13 cellular contexts compared by ENCODE assay signal in the genomic region with DNA sequence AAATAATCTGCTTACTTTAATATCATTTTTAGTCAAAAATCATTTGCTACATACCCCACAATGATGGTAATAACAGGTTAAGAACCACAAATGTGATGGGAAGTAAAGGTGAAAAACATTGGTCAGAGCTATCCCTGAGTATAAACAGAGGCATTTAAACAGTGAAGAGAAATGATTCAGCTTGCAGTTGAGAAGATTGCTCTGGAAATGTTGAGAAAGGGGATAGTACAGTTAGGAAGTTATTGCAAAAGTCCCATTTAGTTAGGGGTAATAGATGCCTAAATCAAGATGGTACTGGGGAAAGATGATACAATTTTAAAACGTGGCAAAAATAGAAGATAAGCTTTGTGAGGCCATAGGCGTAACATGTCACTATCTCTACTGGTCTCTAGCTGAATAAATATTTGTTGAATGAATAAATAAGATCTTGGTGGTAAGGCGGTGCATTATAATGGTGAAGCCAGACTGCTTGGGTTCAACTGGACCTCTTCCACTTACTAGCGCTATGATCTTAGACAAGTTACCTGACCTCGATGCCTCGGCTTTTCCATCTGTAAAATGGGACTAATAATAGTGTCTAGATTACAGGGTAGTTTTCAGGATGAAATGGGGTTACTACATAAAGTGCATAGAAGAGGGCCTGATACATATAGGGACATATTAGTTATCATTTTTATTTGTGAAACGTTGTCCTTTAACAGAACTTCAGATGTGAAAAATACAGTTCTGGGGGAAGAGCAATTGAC. TPM values are rescaled to one million over a fixed set of nuclear protein-coding genes. Genes with fewer than 3 reads are reported as not detected.
DNase-seq lines count a peak whose midpoint lies in the region; ATAC-seq, FAIRE-seq and TF ChIP-seq lines count a peak whose summit lies in the region.
"Had no signal": no experiment of that assay in that cellular context is flagged by ENCODE, and none has a peak within 500 bp of the region (broad histone marks: within the 10 kb centered on the region; RNA-seq: fewer than 3 reads in every experiment).

No MANE protein-coding gene starts in this region.

- H3K9me3 Mint-ChIP-seq in activated CD4-positive, alpha-beta memory T cell treated with anti-CD3 and anti-CD28 coated beads for 36 hours: no peaks in the 10 kb centered on the region
- H3K9me3 Mint-ChIP-seq in activated CD4-positive, alpha-beta memory T cell treated with anti-CD3 and anti-CD28 coated beads, Interleukin-2, amount 10 ng/mL, durations not matched to agents 7 days and 5 days: no peaks in the 10 kb centered on the region

- H3K27me3 ChIP-seq in K562 (ENCODE audit: control insufficient read depth in 2 of 2, insufficient read depth in 2 of 2, low read length in 2 of 2) (no peaks in the 10 kb centered on the region), lower lobe of right lung (ENCODE audit: low read depth) (no peaks in the 10 kb centered on the region), tibial artery (no peaks in the 10 kb centered on the region)
- H3K27me3 ChIP-seq: thyroid gland had no signal

- H3K4me2 ChIP-seq in K562 (ENCODE audit: insufficient read depth, low read length): peak overlapping the region; percentile 96; the same call in 1 of the 2 replicates

- H2AFZ ChIP-seq in K562 (ENCODE audit: low read depth, low read length): peak overlapping the region; percentile 94; the same call in 1 of the 2 replicates

- TF ChIP-seq RAD21 in K562 (CRISPR knock-in tag; conservative IDR thresholded peaks at IDR 0.05 in 1 of 2, IDR thresholded peaks at IDR 0.05 in 1 of 2): no peak

- CTCF ChIA-PET in activated CD4-positive, alpha-beta memory T cell treated with anti-CD3 and anti-CD28 coated beads for 36 hours (lab: Charles Lee): interaction anchor here (1.4 to 2.4 kb wide), 2 partner anchors 92 to 96 kb away, joined by 3 to 12 read pairs; no protein-coding TSS in a partner anchor
- CTCF ChIA-PET in activated CD4-positive, alpha-beta memory T cell treated with anti-CD3 and anti-CD28 coated beads, Interleukin-2, amount 10 ng/mL, durations not matched to agents 7 days and 5 days (lab: Charles Lee): interaction anchor here (0.7 kb wide), 2 partner anchors 60 to 356 kb away, joined by 3 read pairs; no protein-coding TSS in a partner anchor
- CTCF ChIA-PET in K562 (lab: Yijun Ruan, JAX; ENCODE audit: low intra/inter-chr PET ratio): interaction anchor here (0.5 kb wide), 1 partner anchor 113 kb away, joined by 3 read pairs; no protein-coding TSS in a partner anchor

- DNase-seq in activated CD4-positive, alpha-beta memory T cell treated with anti-CD3 and anti-CD28 coated beads for 36 hours: no peak
- DNase-seq in activated CD4-positive, alpha-beta memory T cell treated with anti-CD3 and anti-CD28 coated beads, Interleukin-2, amount 10 ng/mL, durations not matched to agents 7 days and 5 days: no peak
- no peak for DNase-seq in K562 (ENCODE audit: extremely low read depth in 1 of 4, low spot score in 3 of 4)
- DNase-seq in lower lobe of right lung: no peak
- no peak for DNase-seq in tibial artery
- DNase-seq in GF-D8 (lab: John Stamatoyannopoulos, UW): no peak
- DNase-seq: activated CD8-positive, alpha-beta memory T cell treated with anti-CD3 and anti-CD28 coated beads, Interleukin-2, amount 10 ng/mL, durations not matched to agents 7 days and 5 days; NCI-H1436 treated with DMSO at 0.1 percent for 48 hours; stimulated activated CD4-positive, alpha-beta T cell treated with anti-CD3 and anti-CD28 coated beads, Interleukin-15, amount 100 ng/mL, for 24 hours; thyroid gland had no signal

- 71% methylated on average over 7 of the region's 7 CpGs for WGBS in K562 (ENCODE audit: insufficient coverage, low coverage, missing lambda C conversion rate)

- H3K4me3 Mint-ChIP-seq in activated CD4-positive, alpha-beta memory T cell treated with anti-CD3 and anti-CD28 coated beads for 36 hours: peak overlapping the region; percentile 100
- no peak overlapping the region for H3K4me3 Mint-ChIP-seq in activated CD4-positive, alpha-beta memory T cell treated with anti-CD3 and anti-CD28 coated beads, Interleukin-2, amount 10 ng/mL, durations not matched to agents 7 days and 5 days

- TF ChIP-seq POLR2A in K562 (conservative IDR thresholded peaks at IDR 0.05): no peak

- H3K27me3 Mint-ChIP-seq in activated CD4-positive, alpha-beta memory T cell treated with anti-CD3 and anti-CD28 coated beads for 36 hours: peaks cover 1% of the 10 kb centered on the region
- no peaks in the 10 kb centered on the region for H3K27me3 Mint-ChIP-seq in activated CD4-positive, alpha-beta memory T cell treated with anti-CD3 and anti-CD28 coated beads, Interleukin-2, amount 10 ng/mL, durations not matched to agents 7 days and 5 days
- H3K27me3 Mint-ChIP-seq: activated CD8-positive, alpha-beta memory T cell treated with anti-CD3 and anti-CD28 coated beads, Interleukin-2, amount 10 ng/mL, durations not matched to agents 7 days and 5 days had no signal

- intact Hi-C loops in activated CD4-positive, alpha-beta memory T cell treated with anti-CD3 and anti-CD28 coated beads for 36 hours (cut with micrococcal nuclease): loop anchor here (2.0 to 5.0 kb wide), 3 partner anchors 342 to 1455 kb away; a partner anchor contains a TSS
- intact Hi-C loops in K562 (cut with micrococcal nuclease): loop anchor here (2.0 to 5.0 kb wide), 4 partner anchors 42 to 79 kb away; a partner anchor contains a TSS
- intact Hi-C loops in lower lobe of right lung (cut with DNase I): loop anchor here (10.0 kb wide), 1 partner anchor 55 kb away; a partner anchor contains a TSS
- intact Hi-C loops in tibial artery (cut with DNase I; ENCODE audit: low total_unique reads): loop anchor here (5.0 kb wide), 2 partner anchors 53 to 263 kb away; a partner anchor contains a TSS

- TF ChIP-seq CTCF in K562 (IDR thresholded peaks at IDR 0.05 in 2 of 3, conservative IDR thresholded peaks at IDR 0.05 in 1 of 3; ENCODE audit: insufficient read depth in 2 of 3, low read depth in 1 of 3, low read length in 3 of 3) (no peak), lower lobe of right lung (IDR thresholded peaks at IDR 0.05) (no peak), tibial artery (IDR thresholded peaks at IDR 0.05) (no peak)

- H3K4me1 ChIP-seq in K562 (replicated peaks in 1 of 2; ENCODE audit: control insufficient read depth in 2 of 2, insufficient read depth in 2 of 2, low read length in 2 of 2): peaks cover 0 to 7% of the 10 kb centered on the region in 2 experiments; a peak in 3 of 5 replicates
- peaks cover 34% of the 10 kb centered on the region for H3K4me1 ChIP-seq in lower lobe of right lung
- peaks cover 0 to 47% (median 27%) of the 10 kb centered on the region in 4 donors for H3K4me1 ChIP-seq in tibial artery

- H3K4me3 ChIP-seq in K562 (no peak overlapping the region), lower lobe of right lung (no peak overlapping the region), tibial artery (no peak overlapping the region)
- H3K4me3 ChIP-seq: thyroid gland had no signal

- POLR2A ChIA-PET in activated CD4-positive, alpha-beta memory T cell treated with anti-CD3 and anti-CD28 coated beads for 36 hours (lab: Charles Lee): interaction anchor here (0.7 to 3.1 kb wide), 2 partner anchors 55 to 97 kb away, joined by 3 to 19 read pairs; a partner anchor contains a TSS
- POLR2A ChIA-PET in activated CD4-positive, alpha-beta memory T cell treated with anti-CD3 and anti-CD28 coated beads, Interleukin-2, amount 10 ng/mL, durations not matched to agents 7 days and 5 days (lab: Charles Lee): interaction anchor here (2.5 to 12.7 kb wide), 3 partner anchors 55 to 96 kb away, joined by 20 to 89 read pairs (median 26); a partner anchor contains a TSS
- POLR2A ChIA-PET in K562 (lab: Yijun Ruan, JAX): interaction anchor here (1.3 kb wide), 1 partner anchor 10 kb away, joined by 3 read pairs; no protein-coding TSS in a partner anchor

- H3K27ac Mint-ChIP-seq in activated CD4-positive, alpha-beta memory T cell treated with anti-CD3 and anti-CD28 coated beads for 36 hours: no peak overlapping the region
- H3K27ac Mint-ChIP-seq in activated CD4-positive, alpha-beta memory T cell treated with anti-CD3 and anti-CD28 coated beads, Interleukin-2, amount 10 ng/mL, durations not matched to agents 7 days and 5 days: no peak overlapping the region

- no TSS peak for BruUV-seq in K562 (replicated peaks; lab: Mats Ljungman, UMichigan)

- in situ Hi-C loops in K562 (cut with MboI): no loop called here

- peak overlapping the region in 1 of 2 experiments; percentile 53; a peak in 1 of 4 replicates for H3K9ac ChIP-seq in K562 (ENCODE audit: insufficient read depth in 1 of 2, low read depth in 2 of 2, low read length in 2 of 2)

- H3K4me1 Mint-ChIP-seq in activated CD4-positive, alpha-beta memory T cell treated with anti-CD3 and anti-CD28 coated beads for 36 hours (ENCODE audit: low read depth): peaks cover 27% of the 10 kb centered on the region
- H3K4me1 Mint-ChIP-seq in activated CD4-positive, alpha-beta memory T cell treated with anti-CD3 and anti-CD28 coated beads, Interleukin-2, amount 10 ng/mL, durations not matched to agents 7 days and 5 days: peaks cover 38% of the 10 kb centered on the region

- TF ChIP-seq EP300 in K562 (IDR thresholded peaks at IDR 0.05; ENCODE audit: low read length): no peak

- no peak for FAIRE-seq in K562 (lab: Jason Lieb, UNC)
- FAIRE-seq: islet of Langerhans had no signal

- H3K79me2 ChIP-seq in K562 (ENCODE audit: control insufficient read depth, insufficient read depth, low read length): peaks cover 33% of the 10 kb centered on the region

- H3K27ac ChIP-seq in K562 (ENCODE audit: extremely low read depth, low read depth, low read length) (no peak overlapping the region; the same call in 2 of the 3 replicates), lower lobe of right lung (peak overlapping the region; percentile 99), tibial artery (peak overlapping the region; percentile 94 to 100)

- H3K9me1 ChIP-seq in K562 (ENCODE audit: control insufficient read depth, insufficient read depth, low read length): no peaks in the 10 kb centered on the region

- H3K9me3 ChIP-seq in K562 (replicated peaks; ENCODE audit: control insufficient read depth, insufficient read depth, low read depth, low read length): no peaks in the 10 kb centered on the region
- H3K9me3 ChIP-seq in lower lobe of right lung: no peaks in the 10 kb centered on the region
- H3K9me3 ChIP-seq in tibial artery: no peaks in the 10 kb centered on the region
- H3K9me3 ChIP-seq: thyroid gland had no signal

- ATAC-seq in K562 (no peak), lower lobe of right lung (no peak), HG03139 (IDR thresholded peaks at IDR 0.05; ENCODE audit: unreplicated experiment) (no peak), GM21786 (IDR thresholded peaks at IDR 0.05; ENCODE audit: unreplicated experiment) (no peak)
- ATAC-seq: activated CD8-positive, alpha-beta memory T cell treated with anti-CD3 and anti-CD28 coated beads, Interleukin-2, amount 10 ng/mL, durations not matched to agents 7 days and 5 days had no signal

- H3K36me3 Mint-ChIP-seq in activated CD4-positive, alpha-beta memory T cell treated with anti-CD3 and anti-CD28 coated beads for 36 hours: peaks cover 21% of the 10 kb centered on the region
- H3K36me3 Mint-ChIP-seq in activated CD4-positive, alpha-beta memory T cell treated with anti-CD3 and anti-CD28 coated beads, Interleukin-2, amount 10 ng/mL, durations not matched to agents 7 days and 5 days (ENCODE audit: low read depth): peaks cover 20% of the 10 kb centered on the region

- H3K36me3 ChIP-seq in K562 (ENCODE audit: control insufficient read depth, insufficient read depth, low read length) (peaks cover 20% of the 10 kb centered on the region), lower lobe of right lung (peaks cover 16% of the 10 kb centered on the region), tibial artery (peaks cover 6 to 14% (median 11%) of the 10 kb centered on the region in 3 donors)
- H3K36me3 ChIP-seq: thyroid gland had no signal

- H4K20me1 ChIP-seq in K562 (replicated peaks; ENCODE audit: control insufficient read depth, insufficient read depth, low read length): peaks cover 14% of the 10 kb centered on the region

RNA-seq across cellular contexts. Expression of a gene that starts 2.0 kb away (rescaled TPM):
- total RNA-seq in activated CD4-positive, alpha-beta memory T cell treated with anti-CD3 and anti-CD28 coated beads for 36 hours: 100 to 1,000 TPM; 416 to 423 TPM
- total RNA-seq in activated CD4-positive, alpha-beta memory T cell treated with anti-CD3 and anti-CD28 coated beads, Interleukin-2, amount 10 ng/mL, durations not matched to agents 7 days and 5 days: 100 to 1,000 TPM; 266 to 272 TPM
- 57.7 and 112 TPM in 2 replicates for total RNA-seq in K562 (2011; cell fraction: chromatin; rRNA removed; ENCODE audit: low replicate concordance)
- total RNA-seq in K562 (2011; cell fraction: nucleolus; rRNA removed): 25.2 and 30.8 TPM in 2 replicates
- total RNA-seq in K562 (2011; cell fraction: nucleoplasm; rRNA removed): 49.5 and 52.8 TPM in 2 replicates
- total RNA-seq in K562 (2014; rRNA removed) (151 and 176 TPM in 2 replicates), K562 (2014; rRNA removed; fragmentation: Illumina TruSeq; extraction: Trizol) (211 and 248 TPM in 2 replicates), K562 (2015; rRNA removed; fragmentation: Illumina TruSeq; extraction: Trizol) (206 and 233 TPM in 2 replicates), K562 (2021) (187 and 198 TPM in 2 replicates), lower lobe of right lung (154 TPM)
- polyA plus RNA-seq in K562 (2011; rRNA removed) (144 and 198 TPM in 2 replicates), K562 (2014; fragmentation: Illumina TruSeq; extraction: Trizol) (134 and 161 TPM in 2 replicates), K562 (2014; fragmentation: Nextera tagmentation; extraction: Ambion mirVana) (100 to 1,000 TPM; 235 to 244 TPM), K562 (2014; rRNA removed) (110 and 111 TPM in 2 replicates)
- polyA plus RNA-seq in K562 (2011; cell fraction: cytosol; rRNA removed): 102 and 107 TPM in 2 replicates
- 40.4 and 50.4 TPM in 2 replicates for polyA plus RNA-seq in K562 (2011; cell fraction: nucleus; rRNA removed)
- polyA plus RNA-seq in K562 (2012): 94.6 and 173 TPM in 2 replicates
- polyA minus RNA-seq in K562 (2011; rRNA and poly(A)+ RNA removed): 249 and 314 TPM in 2 replicates
- 144 and 167 TPM in 2 replicates for polyA minus RNA-seq in K562 (2011; cell fraction: cytosol; rRNA and poly(A)+ RNA removed)
- polyA minus RNA-seq in K562 (2011; cell fraction: nucleus; rRNA and poly(A)+ RNA removed): 53.3 and 84.3 TPM in 2 replicates

RNA-seq across cellular contexts. Expression of a gene that starts 54.8 kb away (rescaled TPM):
- total RNA-seq in activated CD4-positive, alpha-beta memory T cell treated with anti-CD3 and anti-CD28 coated beads for 36 hours: 100 to 1,000 TPM; 112 to 114 TPM
- 100 to 1,000 TPM; 164 to 169 TPM for total RNA-seq in activated CD4-positive, alpha-beta memory T cell treated with anti-CD3 and anti-CD28 coated beads, Interleukin-2, amount 10 ng/mL, durations not matched to agents 7 days and 5 days
- total RNA-seq in K562 (2011; cell fraction: chromatin; rRNA removed; ENCODE audit: low replicate concordance): 144 and 391 TPM in 2 replicates
- 62.0 and 72.6 TPM in 2 replicates for total RNA-seq in K562 (2011; cell fraction: nucleolus; rRNA removed)
- total RNA-seq in K562 (2011; cell fraction: nucleoplasm; rRNA removed): 115 and 119 TPM in 2 replicates
- 23.0 and 29.3 TPM in 2 replicates for total RNA-seq in K562 (2014; rRNA removed)
- total RNA-seq in K562 (2014; rRNA removed; fragmentation: Illumina TruSeq; extraction: Trizol): 47.0 and 58.5 TPM in 2 replicates
- total RNA-seq in K562 (2015; rRNA removed; fragmentation: Illumina TruSeq; extraction: Trizol): 42.5 and 45.4 TPM in 2 replicates
- 29.7 and 29.9 TPM in 2 replicates for total RNA-seq in K562 (2021)
- 93.4 and 99.2 TPM in 2 replicates for polyA plus RNA-seq in K562 (2011; rRNA removed)
- 11.1 and 32.7 TPM in 2 replicates for polyA plus RNA-seq in K562 (2011; cell fraction: cytosol; rRNA removed)
- 97.4 and 180 TPM in 2 replicates for polyA plus RNA-seq in K562 (2011; cell fraction: nucleus; rRNA removed)
- 25.6 and 26.7 TPM in 2 replicates for polyA plus RNA-seq in K562 (2012)
- 32.1 and 33.9 TPM in 2 replicates for polyA plus RNA-seq in K562 (2014; fragmentation: Illumina TruSeq; extraction: Trizol)
- 10 to 100 TPM; 49.3 to 50.7 TPM for polyA plus RNA-seq in K562 (2014; fragmentation: Nextera tagmentation; extraction: Ambion mirVana)
- 45.2 and 49.2 TPM in 2 replicates for polyA plus RNA-seq in K562 (2014; rRNA removed)
- 94.3 and 125 TPM in 2 replicates for polyA minus RNA-seq in K562 (2011; rRNA and poly(A)+ RNA removed)
- 19.3 and 25.7 TPM in 2 replicates for polyA minus RNA-seq in K562 (2011; cell fraction: cytosol; rRNA and poly(A)+ RNA removed)
- 53.2 and 93.0 TPM in 2 replicates for polyA minus RNA-seq in K562 (2011; cell fraction: nucleus; rRNA and poly(A)+ RNA removed)
- 132 TPM for total RNA-seq in lower lobe of right lung
